Comparison of ENCODE assay signal across 9 cellular contexts in genomic region chr21:45455321-45456013, GRCh38. TPM values are rescaled to one million over a fixed set of nuclear protein-coding genes. Genes with fewer than 3 reads are reported as not detected.
DNase-seq lines count a peak whose midpoint lies in the region; ATAC-seq and TF ChIP-seq lines count a peak whose summit lies in the region.
"Had no signal": no experiment of that assay in that cellular context is flagged by ENCODE, and none has a peak within 500 bp of the region (broad histone marks: within the 10 kb centered on the region; RNA-seq: fewer than 3 reads in every experiment).

No MANE protein-coding gene starts in this region.

- CTCF ChIA-PET in activated CD8-positive, alpha-beta T cell treated with anti-CD3 and anti-CD28 coated beads, Interleukin-2, amount 10 ng/mL, durations not matched to agents 7 days and 5 days (lab: Charles Lee) = no interaction called here

- H3K36me3 Mint-ChIP-seq in activated CD8-positive, alpha-beta T cell treated with anti-CD3 and anti-CD28 coated beads, Interleukin-2, amount 10 ng/mL, durations not matched to agents 7 days and 5 days (ENCODE audit: low read depth) = no peaks in the 10 kb centered on the region

- H3K27me3 Mint-ChIP-seq in activated CD8-positive, alpha-beta T cell treated with anti-CD3 and anti-CD28 coated beads, Interleukin-2, amount 10 ng/mL, durations not matched to agents 7 days and 5 days (ENCODE audit: low read depth) = no peaks in the 10 kb centered on the region

- DNase-seq in HT-29 (ENCODE audit: low spot score) (peak; percentile 61), right atrium auricular region (ENCODE audit: low spot score) (no peak), thoracic aorta (ENCODE audit: low spot score) (no peak), NOMO-1 (lab: John Stamatoyannopoulos, UW; ENCODE audit: unreplicated experiment in 2 of 2) (no peak)
- DNase-seq in activated CD8-positive, alpha-beta T cell treated with anti-CD3 and anti-CD28 coated beads, Interleukin-2, amount 10 ng/mL, durations not matched to agents 7 days and 5 days = peak; percentile 35
- DNase-seq: stimulated activated CD4-positive, alpha-beta T cell treated with anti-CD3 and anti-CD28 coated beads, Interleukin-4, amount 100 ng/mL, for 24 hours had no signal

- H3K27ac Mint-ChIP-seq in activated CD8-positive, alpha-beta T cell treated with anti-CD3 and anti-CD28 coated beads, Interleukin-2, amount 10 ng/mL, durations not matched to agents 7 days and 5 days = no peak overlapping the region

- peak overlapping the region; percentile 29 to 45 for H3K4me3 ChIP-seq in right atrium auricular region
- H3K4me3 ChIP-seq in thoracic aorta = peak overlapping the region; percentile 69

- H3K36me3 ChIP-seq in right atrium auricular region (no peaks in the 10 kb centered on the region), thoracic aorta (no peaks in the 10 kb centered on the region)

- peaks cover 4% of the 10 kb centered on the region for H3K4me1 Mint-ChIP-seq in activated CD8-positive, alpha-beta T cell treated with anti-CD3 and anti-CD28 coated beads, Interleukin-2, amount 10 ng/mL, durations not matched to agents 7 days and 5 days (ENCODE audit: low read depth)

- peak overlapping the region in 1 of 2 donors; percentile 33 for H3K27ac ChIP-seq in right atrium auricular region
- H3K27ac ChIP-seq in thoracic aorta = peak overlapping the region; percentile 46 to 64
- H3K27ac ChIP-seq: KMS-11 had no signal

- peaks cover 0 to 51% of the 10 kb centered on the region in 2 donors for H3K4me1 ChIP-seq in right atrium auricular region
- peaks cover 21 to 68% of the 10 kb centered on the region in 2 donors for H3K4me1 ChIP-seq in thoracic aorta (ENCODE audit: control insufficient read depth in 1 of 2, low read depth in 2 of 2)

- POLR2A ChIA-PET in activated CD8-positive, alpha-beta T cell treated with anti-CD3 and anti-CD28 coated beads, Interleukin-2, amount 10 ng/mL, durations not matched to agents 7 days and 5 days (lab: Charles Lee) = interaction anchor here (0.6 kb wide), 1 partner anchor 28 kb away, joined by 3 read pairs; no protein-coding TSS in a partner anchor

- peak; percentile 58 for ATAC-seq in activated CD8-positive, alpha-beta T cell treated with anti-CD3 and anti-CD28 coated beads, Interleukin-2, amount 10 ng/mL, durations not matched to agents 7 days and 5 days
- ATAC-seq in thoracic aorta (ENCODE audit: insufficient number of reproducible peaks, low FRiP score, low read depth) = peak; percentile 54
- ATAC-seq in HG03097 (IDR thresholded peaks at IDR 0.05; ENCODE audit: low FRiP score, unreplicated experiment) = no peak
- ATAC-seq in GM21423 (IDR thresholded peaks at IDR 0.05; ENCODE audit: unreplicated experiment) = no peak

- no peak for TF ChIP-seq CTCF in right atrium auricular region (IDR thresholded peaks at IDR 0.05)
- TF ChIP-seq CTCF in thoracic aorta (IDR thresholded peaks at IDR 0.05) = no peak

- H3K9me3 Mint-ChIP-seq in activated CD8-positive, alpha-beta T cell treated with anti-CD3 and anti-CD28 coated beads, Interleukin-2, amount 10 ng/mL, durations not matched to agents 7 days and 5 days (ENCODE audit: insufficient read depth) = no peaks in the 10 kb centered on the region

- H3K27me3 ChIP-seq in right atrium auricular region (no peaks in the 10 kb centered on the region), thoracic aorta (replicated peaks; ENCODE audit: insufficient read depth) (no peaks in the 10 kb centered on the region)

- H3K4me3 Mint-ChIP-seq in activated CD8-positive, alpha-beta T cell treated with anti-CD3 and anti-CD28 coated beads, Interleukin-2, amount 10 ng/mL, durations not matched to agents 7 days and 5 days = no peak overlapping the region

- no peaks in the 10 kb centered on the region for H3K9me3 ChIP-seq in right atrium auricular region
- H3K9me3 ChIP-seq in thoracic aorta = no peaks in the 10 kb centered on the region

RNA-seq across cellular contexts. Expression of gene COL18A1, which starts 50.5 kb away (rescaled TPM):
- total RNA-seq in HT-29 (2014; rRNA removed; shearing (Covaris generic)) = 27.7 and 32.2 TPM in 2 replicates
- total RNA-seq in activated CD8-positive, alpha-beta T cell treated with anti-CD3 and anti-CD28 coated beads, Interleukin-2, amount 10 ng/mL, durations not matched to agents 7 days and 5 days = 10 to 100 TPM; 24.1 to 28.7 TPM
- total RNA-seq in right atrium auricular region (100 to 1,000 TPM; 117 to 134 TPM), thoracic aorta (100 to 1,000 TPM; 507 to 811 TPM)

Comparison
In these comparisons a context has a peak if more than half of its experiments do, and no peak if none do; other contexts are left out.
1. DNase-seq: peak in HT-29 (single experiment) and activated CD8-positive, alpha-beta T cell treated with anti-CD3 and anti-CD28 coated beads, Interleukin-2, amount 10 ng/mL, durations not matched to agents 7 days and 5 days (single experiment); none in right atrium auricular region (single experiment), thoracic aorta (single experiment) and NOMO-1 (0 of 2).
2. ATAC-seq: peak in activated CD8-positive, alpha-beta T cell treated with anti-CD3 and anti-CD28 coated beads, Interleukin-2, amount 10 ng/mL, durations not matched to agents 7 days and 5 days (single experiment) and thoracic aorta (single experiment); none in HG03097 (single experiment) and GM21423 (single experiment).